19 cellular contexts compared by ENCODE assay signal in genomic region chr10:35056133-35056532, GRCh38. TPM values are rescaled to one million over a fixed set of nuclear protein-coding genes. Genes with fewer than 3 reads are reported as not detected.
DNase-seq lines count a peak whose midpoint lies in the region; ATAC-seq and TF ChIP-seq lines count a peak whose summit lies in the region.
"Had no signal": no experiment of that assay in that cellular context is flagged by ENCODE, and none has a peak within 500 bp of the region (broad histone marks: within the 10 kb centered on the region; RNA-seq: fewer than 3 reads in every experiment).

No MANE protein-coding gene starts in this region.

- H3K79me2 ChIP-seq in SK-N-SH (ENCODE audit: insufficient read depth) (peaks cover 35% of the 10 kb centered on the region), trophoblast cell (ENCODE audit: control insufficient read depth, insufficient read depth, low read length, poor library complexity) (no peaks in the 10 kb centered on the region)

- H3K23ac ChIP-seq in IMR-90 (ENCODE audit: low read depth, low read length) (peak overlapping the region; percentile 70; the same call in 1 of the 2 replicates), trophoblast cell (ENCODE audit: low read length) (no peak overlapping the region)

- H4K5ac ChIP-seq in IMR-90 (ENCODE audit: low read depth, low read length): no peak overlapping the region

- H4K8ac ChIP-seq in IMR-90 (ENCODE audit: low read depth in 2 of 2, low read length in 2 of 2): peak overlapping the region in 1 of 2 experiments; percentile 77; a peak in 2 of 4 replicates
- no peak overlapping the region for H4K8ac ChIP-seq in trophoblast cell (ENCODE audit: low read depth, low read length)

- in situ Hi-C loops in IMR-90 (cut with MboI; ENCODE audit: low sequenced_read_pairs): no loop called here
- in situ Hi-C loops in G401 (cut with HindIII; ENCODE audit: low sequenced_read_pairs): no loop called here

- no peak overlapping the region for H3K56ac ChIP-seq in IMR-90 (ENCODE audit: extremely low read depth, insufficient read depth, low read length)

- H3K27me3 ChIP-seq in SK-N-SH (ENCODE audit: insufficient read depth): no peaks in the 10 kb centered on the region
- H3K27me3 ChIP-seq in IMR-90 (ENCODE audit: control insufficient read depth, insufficient read depth, low read length): no peaks in the 10 kb centered on the region
- no peaks in the 10 kb centered on the region for H3K27me3 ChIP-seq in trophoblast cell (ENCODE audit: insufficient read depth, low read length)
- H3K27me3 ChIP-seq: BE2C had no signal

- H2AFZ ChIP-seq in SK-N-SH (ENCODE audit: low read depth): no peak overlapping the region
- no peak overlapping the region for H2AFZ ChIP-seq in IMR-90 (replicated peaks; ENCODE audit: low read length, poor library complexity)
- no peak overlapping the region for H2AFZ ChIP-seq in trophoblast cell (ENCODE audit: insufficient read depth, low read length, poor library complexity)

- H3K36me3 ChIP-seq in SK-N-SH (replicated peaks in 1 of 2; ENCODE audit: control insufficient read depth in 1 of 2, insufficient read depth in 2 of 2, low read length in 1 of 2) (peaks cover 30 to 53% of the 10 kb centered on the region in 2 experiments), IMR-90 (ENCODE audit: control insufficient read depth, insufficient read depth, low read length) (peaks cover 11% of the 10 kb centered on the region), trophoblast cell (ENCODE audit: control insufficient read depth in 1 of 2, insufficient read depth in 2 of 2, low read length in 2 of 2) (peaks cover 3 to 7% of the 10 kb centered on the region in 2 experiments)

- H3K9me3 ChIP-seq in SK-N-SH (no peaks in the 10 kb centered on the region), IMR-90 (ENCODE audit: control insufficient read depth, insufficient read depth, low read length) (no peaks in the 10 kb centered on the region), trophoblast cell (ENCODE audit: insufficient read depth, low read depth, low read length) (no peaks in the 10 kb centered on the region)
- H3K9me3 ChIP-seq: BE2C had no signal

- no peak for TF ChIP-seq RAD21 in SK-N-SH (IDR thresholded peaks at IDR 0.05; ENCODE audit: low read length)
- TF ChIP-seq RAD21 in IMR-90 (IDR thresholded peaks at IDR 0.05; ENCODE audit: low read length): no peak

- H3K4ac ChIP-seq in IMR-90 (ENCODE audit: low read depth, low read length): peak overlapping the region; percentile 83
- no peak overlapping the region for H3K4ac ChIP-seq in trophoblast cell (ENCODE audit: low read depth, low read length)

- H2BK5ac ChIP-seq in IMR-90 (ENCODE audit: low read depth, low read length, poor library complexity, severe bottlenecking) (no peak overlapping the region), trophoblast cell (ENCODE audit: low read depth, low read length, poor library complexity) (no peak overlapping the region)

- no peak for TF ChIP-seq EP300 in SK-N-SH (IDR thresholded peaks at IDR 0.05; ENCODE audit: borderline replicate concordance in 1 of 2, low read depth in 1 of 2, low read length in 1 of 2)

- H2BK120ac ChIP-seq in IMR-90 (ENCODE audit: low read depth, low read length): peak overlapping the region; percentile 68; the same call in 1 of the 2 replicates
- no peak overlapping the region for H2BK120ac ChIP-seq in trophoblast cell (ENCODE audit: insufficient read depth, low read length, poor library complexity)

- peak overlapping the region; percentile 92; the same call in 1 of the 2 replicates for H2AK5ac ChIP-seq in IMR-90 (ENCODE audit: low read depth, low read length)
- no peak overlapping the region for H2AK5ac ChIP-seq in trophoblast cell (ENCODE audit: low read length)

- H2AK9ac ChIP-seq in IMR-90 (replicated peaks; ENCODE audit: low read depth, low read length, poor library complexity): no peak overlapping the region

- no peak for DNase-seq in SK-N-SH
- DNase-seq in IMR-90: no peak
- peak; percentile 15 for DNase-seq in dermis blood vessel endothelial cell
- DNase-seq in renal cortical epithelial cell (ENCODE audit: low read depth): peak; percentile 57
- no peak for DNase-seq in NCI-H2227 treated with DMSO at 0.1 percent for 48 hours (lab: John Stamatoyannopoulos, UW)
- DNase-seq in G401 (ENCODE audit: low spot score): no peak
- no peak for DNase-seq in trophoblast cell
- DNase-seq: BE2C; Calu3; CD4-positive, alpha-beta memory T cell; KG1; NCI-H146; NCI-H2081 treated with DMSO at 0.1 percent for 48 hours; NCI-H510A treated with DMSO at 0.1 percent for 48 hours; NCI-H774; OCI-M1; SHP77 treated with DMSO at 0.1 percent for 48 hours had no signal

- peaks cover 25% of the 10 kb centered on the region for H3F3A ChIP-seq in SK-N-SH (replicated peaks; ENCODE audit: insufficient read depth)

- H4K12ac ChIP-seq in trophoblast cell (ENCODE audit: low read depth, low read length): no peak overlapping the region

- TF ChIP-seq CTCF in SK-N-SH (IDR thresholded peaks at IDR 0.05): no peak
- TF ChIP-seq CTCF in IMR-90 (conservative IDR thresholded peaks at IDR 0.05; ENCODE audit: low read depth, low read length): no peak

- peak overlapping the region; percentile 82; the same call in 1 of the 2 replicates for H3K14ac ChIP-seq in IMR-90 (replicated peaks; ENCODE audit: low read depth, low read length)
- H3K14ac ChIP-seq in trophoblast cell (ENCODE audit: low read length): no peak overlapping the region

- H3K27ac ChIP-seq in SK-N-SH (ENCODE audit: low read depth in 2 of 2, low read length in 1 of 2) (peak overlapping the region; percentile 29 to 93), IMR-90 (ENCODE audit: insufficient read depth, low read length) (no peak overlapping the region), trophoblast cell (ENCODE audit: low read depth, low read length) (no peak overlapping the region)

- ATAC-seq in SK-N-SH treated with all-trans-retinoic acid at 6 μM for 48 hours (no peak), IMR-90 (ENCODE audit: low read depth) (no peak)
- ATAC-seq: HepG2 had no signal

- H2BK15ac ChIP-seq in IMR-90 (ENCODE audit: low read depth, low read length): no peak overlapping the region; the same call in 2 of the 3 replicates

- CTCF ChIA-PET in SK-N-SH (lab: Yijun Ruan, JAX): interaction anchor here (0.6 to 2.5 kb wide), 3 partner anchors 10 to 61 kb away, joined by 3 to 6 read pairs (median 5); no protein-coding TSS in a partner anchor
- CTCF ChIA-PET in IMR-90 (lab: Yijun Ruan, JAX): interaction anchor here (1.0 kb wide), 1 partner anchor 11 kb away, joined by 5 read pairs; no protein-coding TSS in a partner anchor

- H4K20me1 ChIP-seq in SK-N-SH (ENCODE audit: insufficient read depth) (no peaks in the 10 kb centered on the region), IMR-90 (ENCODE audit: insufficient read depth, low read length) (no peaks in the 10 kb centered on the region; the same call in 1 of the 2 replicates)

- H4K91ac ChIP-seq in IMR-90 (ENCODE audit: insufficient read depth, low read depth, low read length) (peak overlapping the region; percentile 63; the same call in 1 of the 2 replicates), trophoblast cell (ENCODE audit: low read depth, low read length) (no peak overlapping the region)

- H3K4me3 ChIP-seq in SK-N-SH (ENCODE audit: low read depth in 2 of 2, low read length in 1 of 2) (no peak overlapping the region), IMR-90 (ENCODE audit: insufficient read depth, low read depth, low read length) (no peak overlapping the region), trophoblast cell (ENCODE audit: low read depth, low read length) (no peak overlapping the region)

- WGBS in SK-N-SH (ENCODE audit: low lambda C conversion rate): 46% methylated on average over 1 of the region's 1 CpG
- WGBS in IMR-90 (ENCODE audit: extremely low coverage in 2 of 2, insufficient read length in 1 of 2), 2 experiments: no CpG with 5 or more reads among the region's 1 CpG
- no CpG with 5 or more reads among the region's 1 CpG for WGBS in trophoblast cell (ENCODE audit: extremely low coverage, insufficient coverage, insufficient read length)

- no peak overlapping the region for H3K18ac ChIP-seq in IMR-90 (ENCODE audit: low read depth, low read length)
- no peak overlapping the region for H3K18ac ChIP-seq in trophoblast cell (ENCODE audit: low read length)

- H3K9me2 ChIP-seq in SK-N-SH: no peaks in the 10 kb centered on the region

- no TSS peak for BruUV-seq in IMR-90 (replicated peaks; lab: Mats Ljungman, UMichigan)

- POLR2A ChIA-PET in SK-N-SH (lab: Yijun Ruan, JAX) (no interaction called here), IMR-90 (lab: Charles Lee; ENCODE audit: unreplicated experiment) (no interaction called here)

- H2BK12ac ChIP-seq in trophoblast cell (ENCODE audit: low read length): no peak overlapping the region

- H3K9ac ChIP-seq in SK-N-SH (no peak overlapping the region), IMR-90 (ENCODE audit: low read depth, low read length) (no peak overlapping the region), trophoblast cell (ENCODE audit: low read length) (no peak overlapping the region)

- dilution Hi-C loops in IMR-90 (cut with HindIII; ENCODE audit: low sequenced_read_pairs, unreplicated experiment): no loop called here

- H3K79me1 ChIP-seq in IMR-90 (ENCODE audit: low read depth in 1 of 2, low read length in 2 of 2): peaks cover 31 to 39% of the 10 kb centered on the region in 2 experiments
- peaks cover 1% of the 10 kb centered on the region for H3K79me1 ChIP-seq in trophoblast cell (ENCODE audit: low read length)

- H3K4me2 ChIP-seq in SK-N-SH (0 out of 2 replicates have a peak overlapping the region, but pooled peaks have one; percentile 11), IMR-90 (ENCODE audit: low read depth, low read length) (no peak overlapping the region), trophoblast cell (ENCODE audit: low read length) (no peak overlapping the region)

- no peak for TF ChIP-seq POLR2A in IMR-90 (IDR thresholded peaks at IDR 0.05; ENCODE audit: low read depth, low read length)

- peak overlapping the region; percentile 72; the same call in 1 of the 2 replicates for H2BK20ac ChIP-seq in IMR-90 (ENCODE audit: low read depth, low read length)

- H3K9me1 ChIP-seq in IMR-90 (ENCODE audit: insufficient read depth, low read length): peaks cover 10% of the 10 kb centered on the region

- H3K4me1 ChIP-seq in SK-N-SH (ENCODE audit: control insufficient read depth in 1 of 2, insufficient read depth in 2 of 2, low read depth in 1 of 2, low read length in 1 of 2) (peaks cover 0 to 39% of the 10 kb centered on the region in 2 experiments; a peak in 3 of 4 replicates), IMR-90 (ENCODE audit: control insufficient read depth, insufficient read depth, low read length) (peaks cover 11% of the 10 kb centered on the region), trophoblast cell (ENCODE audit: control insufficient read depth in 1 of 2, insufficient read depth in 2 of 2, low read length in 2 of 2) (peaks cover 0 to 9% of the 10 kb centered on the region in 2 experiments)
- H3K4me1 ChIP-seq: BE2C had no signal

- intact Hi-C loops in IMR-90 (cut with micrococcal nuclease): no loop called here

RNA-seq across cellular contexts. Expression of gene CUL2, which starts 34.0 kb away (rescaled TPM):
- polyA plus RNA-seq in SK-N-SH (2012; rRNA removed): 13.1 and 15.0 TPM in 2 replicates
- polyA plus RNA-seq in SK-N-SH (2012; cell fraction: cytosol; rRNA removed): 20.3 and 22.2 TPM in 2 replicates
- polyA plus RNA-seq in SK-N-SH (2012; cell fraction: nucleus; rRNA removed): 10.8 and 18.2 TPM in 2 replicates
- 36.6 and 46.7 TPM in 2 replicates for total RNA-seq in IMR-90 (2012; rRNA removed)
- polyA plus RNA-seq in IMR-90 (2012; rRNA removed): 14.2 and 18.9 TPM in 2 replicates
- polyA plus RNA-seq in IMR-90 (2012; cell fraction: cytosol; rRNA removed): 4.8 and 7.3 TPM in 2 replicates
- 3.1 and 15.3 TPM in 2 replicates for polyA plus RNA-seq in IMR-90 (2012; cell fraction: nucleus; rRNA removed; ENCODE audit: low replicate concordance)
- 26.9 and 57.9 TPM in 2 replicates for total RNA-seq in dermis blood vessel endothelial cell
- 32.5 and 60.7 TPM in 2 replicates for total RNA-seq in renal cortical epithelial cell
- 17.2 and 29.2 TPM in 2 replicates for total RNA-seq in G401 (2014; rRNA removed; shearing (Covaris generic))
- 46.9 and 48.9 TPM in 2 replicates for polyA plus RNA-seq in trophoblast cell (2013)

Comparison
In these comparisons a context has a peak if more than half of its experiments do, and no peak if none do; other contexts are left out.
1. DNase-seq: peak in dermis blood vessel endothelial cell (single experiment) and renal cortical epithelial cell (single experiment); none in SK-N-SH (single experiment), IMR-90 (single experiment), NCI-H2227 treated with DMSO at 0.1 percent for 48 hours (single experiment), G401 (single experiment) and trophoblast cell (0 of 2).
2. H3K27ac ChIP-seq: peak in SK-N-SH (2 of 2); none in IMR-90 (single experiment) and trophoblast cell (single experiment).